1 cellular context compared by ENCODE assay signal in the genomic region with DNA sequence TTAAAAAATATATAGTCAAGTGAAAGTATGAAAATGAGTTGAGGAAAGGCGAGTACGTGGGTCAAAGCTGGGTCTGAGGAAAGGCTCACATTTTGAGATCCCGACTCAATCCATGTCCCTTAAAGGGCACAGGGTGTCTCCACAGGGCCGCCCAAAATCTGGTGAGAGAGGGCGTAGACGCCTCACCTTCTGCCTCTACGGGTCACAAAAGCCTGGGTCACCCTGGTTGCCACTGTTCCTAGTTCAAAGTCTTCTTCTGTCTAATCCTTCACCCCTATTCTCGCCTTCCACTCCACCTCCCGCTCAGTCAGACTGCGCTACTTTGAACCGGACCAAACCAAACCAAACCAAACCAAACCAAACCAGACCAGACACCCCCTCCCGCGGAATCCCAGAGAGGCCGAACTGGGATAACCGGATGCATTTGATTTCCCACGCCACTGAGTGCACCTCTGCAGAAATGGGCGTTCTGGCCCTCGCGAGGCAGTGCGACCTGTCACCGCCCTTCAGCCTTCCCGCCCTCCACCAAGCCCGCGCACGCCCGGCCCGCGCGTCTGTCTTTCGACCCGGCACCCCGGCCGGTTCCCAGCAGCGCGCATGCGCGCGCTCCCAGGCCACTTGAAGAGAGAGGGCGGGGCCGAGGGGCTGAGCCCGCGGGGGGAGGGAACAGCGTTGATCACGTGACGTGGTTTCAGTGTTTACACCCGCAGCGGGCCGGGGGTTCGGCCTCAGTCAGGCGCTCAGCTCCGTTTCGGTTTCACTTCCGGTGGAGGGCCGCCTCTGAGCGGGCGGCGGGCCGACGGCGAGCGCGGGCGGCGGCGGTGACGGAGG.
TF ChIP-seq lines count a peak whose summit lies in the region.

A gene (plus strand): TSS at position 728 of the 831 bp plus-strand sequence. CDS start 261 bp downstream, outside the sequence.

TF ChIP-seq in HEK293, 187 proteins besides CTCF, POLR2A, EP300 and RAD21 (continued from another document and continues in another):
- TF ChIP-seq, protein P1, sequence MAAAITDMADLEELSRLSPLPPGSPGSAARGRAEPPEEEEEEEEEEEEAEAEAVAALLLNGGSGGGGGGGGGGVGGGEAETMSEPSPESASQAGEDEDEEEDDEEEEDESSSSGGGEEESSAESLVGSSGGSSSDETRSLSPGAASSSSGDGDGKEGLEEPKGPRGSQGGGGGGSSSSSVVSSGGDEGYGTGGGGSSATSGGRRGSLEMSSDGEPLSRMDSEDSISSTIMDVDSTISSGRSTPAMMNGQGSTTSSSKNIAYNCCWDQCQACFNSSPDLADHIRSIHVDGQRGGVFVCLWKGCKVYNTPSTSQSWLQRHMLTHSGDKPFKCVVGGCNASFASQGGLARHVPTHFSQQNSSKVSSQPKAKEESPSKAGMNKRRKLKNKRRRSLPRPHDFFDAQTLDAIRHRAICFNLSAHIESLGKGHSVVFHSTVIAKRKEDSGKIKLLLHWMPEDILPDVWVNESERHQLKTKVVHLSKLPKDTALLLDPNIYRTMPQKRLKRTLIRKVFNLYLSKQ (tag by site-specific recombination; IDR thresholded peaks at IDR 0.05; ENCODE audit: borderline replicate concordance) = no peak
- TF ChIP-seq ZNF138 (tag by site-specific recombination; IDR thresholded peaks at IDR 0.05; ENCODE audit: borderline replicate concordance) (no peak), RBAK (tag by site-specific recombination; IDR thresholded peaks at IDR 0.05) (no peak), ZNF433 (tag by site-specific recombination; IDR thresholded peaks at IDR 0.05; ENCODE audit: low read depth) (no peak), ZNF350 (tag by site-specific recombination; IDR thresholded peaks at IDR 0.05) (no peak), KLF10 (tag by site-specific recombination; IDR thresholded peaks at IDR 0.05) (peak; percentile 50; the same call in 1 of the 2 replicates), ZNF510 (tag by site-specific recombination; IDR thresholded peaks at IDR 0.05; ENCODE audit: insufficient replicate concordance) (no peak), REPIN1 (tag by site-specific recombination; IDR thresholded peaks at IDR 0.05; ENCODE audit: low read depth) (no peak), ZFP3 (tag by site-specific recombination; IDR thresholded peaks at IDR 0.05; ENCODE audit: low read depth) (no peak), ZNF155 (tag by site-specific recombination; IDR thresholded peaks at IDR 0.05) (no peak), ZNF324 (tag by site-specific recombination; IDR thresholded peaks at IDR 0.05) (no peak), ZNF354C (tag by site-specific recombination; IDR thresholded peaks at IDR 0.05; ENCODE audit: borderline replicate concordance, low read depth) (no peak), ZNF473 (tag by site-specific recombination; IDR thresholded peaks at IDR 0.05) (no peak), ZNF10 (tag by site-specific recombination; IDR thresholded peaks at IDR 0.05) (peak; percentile 51; the same call in 1 of the 2 replicates), ZNF501 (tag by site-specific recombination; IDR thresholded peaks at IDR 0.05) (peak; percentile 50; the same call in 1 of the 2 replicates), ZNF341 (tag by site-specific recombination; IDR thresholded peaks at IDR 0.05; ENCODE audit: low read depth) (peak; percentile 78), ZNF146 (tag by site-specific recombination; IDR thresholded peaks at IDR 0.05) (no peak), TCF7L2 (IDR thresholded peaks at IDR 0.05; ENCODE audit: borderline replicate concordance, low read depth, low read length) (no peak), ZNF23 (tag by site-specific recombination; IDR thresholded peaks at IDR 0.05; ENCODE audit: borderline replicate concordance) (no peak), TRIM28 (IDR thresholded peaks at IDR 0.05; ENCODE audit: borderline replicate concordance, low read length) (no peak), ZNF140 (tag by site-specific recombination; IDR thresholded peaks at IDR 0.05) (no peak), ZNF514 (tag by site-specific recombination; IDR thresholded peaks at IDR 0.05) (no peak), ZNF335 (tag by site-specific recombination; conservative IDR thresholded peaks at IDR 0.05) (peak; percentile 29), MZF1 (tag by site-specific recombination; IDR thresholded peaks at IDR 0.05; ENCODE audit: borderline replicate concordance) (no peak), ZNF623 (tag by site-specific recombination; IDR thresholded peaks at IDR 0.05) (no peak), ZNF416 (tag by site-specific recombination; IDR thresholded peaks at IDR 0.05) (no peak), YY2 (tag by site-specific recombination; IDR thresholded peaks at IDR 0.05) (no peak), SP2 (tag by site-specific recombination; IDR thresholded peaks at IDR 0.05) (peak; percentile 74), ZNF121 (tag by site-specific recombination; IDR thresholded peaks at IDR 0.05) (no peak), ZNF777 (tag by site-specific recombination; IDR thresholded peaks at IDR 0.05; ENCODE audit: borderline replicate concordance) (no peak), KLF9 (tag by site-specific recombination; IDR thresholded peaks at IDR 0.05; ENCODE audit: low read depth) (peak; percentile 64), MEIS1 (CRISPR knock-in tag; IDR thresholded peaks at IDR 0.05; ENCODE audit: borderline replicate concordance) (no peak), ZNF302 (tag by site-specific recombination; IDR thresholded peaks at IDR 0.05; ENCODE audit: low read depth) (no peak), ZNF626 (tag by site-specific recombination; IDR thresholded peaks at IDR 0.05) (no peak)
- TF ChIP-seq, protein P2, sequence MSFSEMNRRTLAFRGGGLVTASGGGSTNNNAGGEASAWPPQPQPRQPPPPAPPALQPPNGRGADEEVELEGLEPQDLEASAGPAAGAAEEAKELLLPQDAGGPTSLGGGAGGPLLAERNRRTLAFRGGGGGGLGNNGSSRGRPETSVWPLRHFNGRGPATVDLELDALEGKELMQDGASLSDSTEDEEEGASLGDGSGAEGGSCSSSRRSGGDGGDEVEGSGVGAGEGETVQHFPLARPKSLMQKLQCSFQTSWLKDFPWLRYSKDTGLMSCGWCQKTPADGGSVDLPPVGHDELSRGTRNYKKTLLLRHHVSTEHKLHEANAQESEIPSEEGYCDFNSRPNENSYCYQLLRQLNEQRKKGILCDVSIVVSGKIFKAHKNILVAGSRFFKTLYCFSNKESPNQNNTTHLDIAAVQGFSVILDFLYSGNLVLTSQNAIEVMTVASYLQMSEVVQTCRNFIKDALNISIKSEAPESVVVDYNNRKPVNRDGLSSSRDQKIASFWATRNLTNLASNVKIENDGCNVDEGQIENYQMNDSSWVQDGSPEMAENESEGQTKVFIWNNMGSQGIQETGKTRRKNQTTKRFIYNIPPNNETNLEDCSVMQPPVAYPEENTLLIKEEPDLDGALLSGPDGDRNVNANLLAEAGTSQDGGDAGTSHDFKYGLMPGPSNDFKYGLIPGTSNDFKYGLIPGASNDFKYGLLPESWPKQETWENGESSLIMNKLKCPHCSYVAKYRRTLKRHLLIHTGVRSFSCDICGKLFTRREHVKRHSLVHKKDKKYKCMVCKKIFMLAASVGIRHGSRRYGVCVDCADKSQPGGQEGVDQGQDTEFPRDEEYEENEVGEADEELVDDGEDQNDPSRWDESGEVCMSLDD (tag by site-specific recombination; IDR thresholded peaks at IDR 0.05) = no peak
- TF ChIP-seq, protein P3, sequence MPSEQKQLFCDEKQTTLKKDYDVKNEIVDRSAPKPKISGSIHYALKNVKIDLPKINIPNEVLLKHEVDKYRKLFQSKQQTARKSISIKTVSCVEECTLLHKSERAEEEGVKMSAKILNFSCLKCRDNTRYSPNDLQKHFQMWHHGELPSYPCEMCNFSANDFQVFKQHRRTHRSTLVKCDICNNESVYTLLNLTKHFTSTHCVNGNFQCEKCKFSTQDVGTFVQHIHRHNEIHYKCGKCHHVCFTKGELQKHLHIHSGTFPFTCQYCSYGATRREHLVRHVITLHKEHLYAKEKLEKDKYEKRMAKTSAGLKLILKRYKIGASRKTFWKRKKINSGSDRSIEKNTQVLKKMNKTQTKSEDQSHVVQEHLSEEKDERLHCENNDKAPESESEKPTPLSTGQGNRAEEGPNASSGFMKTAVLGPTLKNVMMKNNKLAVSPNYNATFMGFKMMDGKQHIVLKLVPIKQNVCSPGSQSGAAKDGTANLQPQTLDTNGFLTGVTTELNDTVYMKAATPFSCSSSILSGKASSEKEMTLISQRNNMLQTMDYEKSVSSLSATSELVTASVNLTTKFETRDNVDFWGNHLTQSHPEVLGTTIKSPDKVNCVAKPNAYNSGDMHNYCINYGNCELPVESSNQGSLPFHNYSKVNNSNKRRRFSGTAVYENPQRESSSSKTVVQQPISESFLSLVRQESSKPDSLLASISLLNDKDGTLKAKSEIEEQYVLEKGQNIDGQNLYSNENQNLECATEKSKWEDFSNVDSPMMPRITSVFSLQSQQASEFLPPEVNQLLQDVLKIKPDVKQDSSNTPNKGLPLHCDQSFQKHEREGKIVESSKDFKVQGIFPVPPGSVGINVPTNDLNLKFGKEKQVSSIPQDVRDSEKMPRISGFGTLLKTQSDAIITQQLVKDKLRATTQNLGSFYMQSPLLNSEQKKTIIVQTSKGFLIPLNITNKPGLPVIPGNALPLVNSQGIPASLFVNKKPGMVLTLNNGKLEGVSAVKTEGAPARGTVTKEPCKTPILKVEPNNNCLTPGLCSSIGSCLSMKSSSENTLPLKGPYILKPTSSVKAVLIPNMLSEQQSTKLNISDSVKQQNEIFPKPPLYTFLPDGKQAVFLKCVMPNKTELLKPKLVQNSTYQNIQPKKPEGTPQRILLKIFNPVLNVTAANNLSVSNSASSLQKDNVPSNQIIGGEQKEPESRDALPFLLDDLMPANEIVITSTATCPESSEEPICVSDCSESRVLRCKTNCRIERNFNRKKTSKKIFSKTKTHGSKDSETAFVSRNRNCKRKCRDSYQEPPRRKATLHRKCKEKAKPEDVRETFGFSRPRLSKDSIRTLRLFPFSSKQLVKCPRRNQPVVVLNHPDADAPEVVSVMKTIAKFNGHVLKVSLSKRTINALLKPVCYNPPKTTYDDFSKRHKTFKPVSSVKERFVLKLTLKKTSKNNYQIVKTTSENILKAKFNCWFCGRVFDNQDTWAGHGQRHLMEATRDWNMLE (tag by site-specific recombination; conservative IDR thresholded peaks at IDR 0.05; ENCODE audit: low read depth) = no peak
- TF ChIP-seq, protein P4, sequence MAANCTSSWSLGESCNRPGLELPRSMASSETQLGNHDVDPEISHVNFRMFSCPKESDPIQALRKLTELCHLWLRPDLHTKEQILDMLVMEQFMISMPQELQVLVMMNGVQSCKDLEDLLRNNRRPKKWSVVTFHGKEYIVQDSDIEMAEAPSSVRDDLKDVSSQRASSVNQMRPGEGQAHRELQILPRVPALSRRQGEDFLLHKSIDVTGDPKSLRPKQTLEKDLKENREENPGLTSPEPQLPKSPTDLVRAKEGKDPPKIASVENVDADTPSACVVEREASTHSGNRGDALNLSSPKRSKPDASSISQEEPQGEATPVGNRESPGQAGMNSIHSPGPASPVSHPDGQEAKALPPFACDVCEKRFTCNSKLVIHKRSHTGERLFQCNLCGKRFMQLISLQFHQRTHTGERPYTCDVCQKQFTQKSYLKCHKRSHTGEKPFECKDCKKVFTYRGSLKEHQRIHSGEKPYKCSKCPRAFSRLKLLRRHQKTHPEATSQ (tag by site-specific recombination; IDR thresholded peaks at IDR 0.05) = no peak
- TF ChIP-seq, protein P5, sequence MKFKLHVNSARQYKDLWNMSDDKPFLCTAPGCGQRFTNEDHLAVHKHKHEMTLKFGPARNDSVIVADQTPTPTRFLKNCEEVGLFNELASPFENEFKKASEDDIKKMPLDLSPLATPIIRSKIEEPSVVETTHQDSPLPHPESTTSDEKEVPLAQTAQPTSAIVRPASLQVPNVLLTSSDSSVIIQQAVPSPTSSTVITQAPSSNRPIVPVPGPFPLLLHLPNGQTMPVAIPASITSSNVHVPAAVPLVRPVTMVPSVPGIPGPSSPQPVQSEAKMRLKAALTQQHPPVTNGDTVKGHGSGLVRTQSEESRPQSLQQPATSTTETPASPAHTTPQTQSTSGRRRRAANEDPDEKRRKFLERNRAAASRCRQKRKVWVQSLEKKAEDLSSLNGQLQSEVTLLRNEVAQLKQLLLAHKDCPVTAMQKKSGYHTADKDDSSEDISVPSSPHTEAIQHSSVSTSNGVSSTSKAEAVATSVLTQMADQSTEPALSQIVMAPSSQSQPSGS (tag by site-specific recombination; IDR thresholded peaks at IDR 0.05; ENCODE audit: low read depth) = no peak
- TF ChIP-seq, protein P6, sequence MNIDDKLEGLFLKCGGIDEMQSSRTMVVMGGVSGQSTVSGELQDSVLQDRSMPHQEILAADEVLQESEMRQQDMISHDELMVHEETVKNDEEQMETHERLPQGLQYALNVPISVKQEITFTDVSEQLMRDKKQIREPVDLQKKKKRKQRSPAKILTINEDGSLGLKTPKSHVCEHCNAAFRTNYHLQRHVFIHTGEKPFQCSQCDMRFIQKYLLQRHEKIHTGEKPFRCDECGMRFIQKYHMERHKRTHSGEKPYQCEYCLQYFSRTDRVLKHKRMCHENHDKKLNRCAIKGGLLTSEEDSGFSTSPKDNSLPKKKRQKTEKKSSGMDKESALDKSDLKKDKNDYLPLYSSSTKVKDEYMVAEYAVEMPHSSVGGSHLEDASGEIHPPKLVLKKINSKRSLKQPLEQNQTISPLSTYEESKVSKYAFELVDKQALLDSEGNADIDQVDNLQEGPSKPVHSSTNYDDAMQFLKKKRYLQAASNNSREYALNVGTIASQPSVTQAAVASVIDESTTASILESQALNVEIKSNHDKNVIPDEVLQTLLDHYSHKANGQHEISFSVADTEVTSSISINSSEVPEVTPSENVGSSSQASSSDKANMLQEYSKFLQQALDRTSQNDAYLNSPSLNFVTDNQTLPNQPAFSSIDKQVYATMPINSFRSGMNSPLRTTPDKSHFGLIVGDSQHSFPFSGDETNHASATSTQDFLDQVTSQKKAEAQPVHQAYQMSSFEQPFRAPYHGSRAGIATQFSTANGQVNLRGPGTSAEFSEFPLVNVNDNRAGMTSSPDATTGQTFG (tag by site-specific recombination; IDR thresholded peaks at IDR 0.05; ENCODE audit: borderline replicate concordance) = no peak
- TF ChIP-seq, protein P7, sequence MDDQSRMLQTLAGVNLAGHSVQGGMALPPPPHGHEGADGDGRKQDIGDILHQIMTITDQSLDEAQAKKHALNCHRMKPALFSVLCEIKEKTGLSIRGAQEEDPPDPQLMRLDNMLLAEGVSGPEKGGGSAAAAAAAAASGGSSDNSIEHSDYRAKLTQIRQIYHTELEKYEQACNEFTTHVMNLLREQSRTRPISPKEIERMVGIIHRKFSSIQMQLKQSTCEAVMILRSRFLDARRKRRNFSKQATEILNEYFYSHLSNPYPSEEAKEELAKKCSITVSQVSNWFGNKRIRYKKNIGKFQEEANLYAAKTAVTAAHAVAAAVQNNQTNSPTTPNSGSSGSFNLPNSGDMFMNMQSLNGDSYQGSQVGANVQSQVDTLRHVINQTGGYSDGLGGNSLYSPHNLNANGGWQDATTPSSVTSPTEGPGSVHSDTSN (CRISPR knock-in tag; IDR thresholded peaks at IDR 0.05) = 0 out of 2 replicates have a peak, but pooled peaks have one; percentile 46
- TF ChIP-seq, protein P8, sequence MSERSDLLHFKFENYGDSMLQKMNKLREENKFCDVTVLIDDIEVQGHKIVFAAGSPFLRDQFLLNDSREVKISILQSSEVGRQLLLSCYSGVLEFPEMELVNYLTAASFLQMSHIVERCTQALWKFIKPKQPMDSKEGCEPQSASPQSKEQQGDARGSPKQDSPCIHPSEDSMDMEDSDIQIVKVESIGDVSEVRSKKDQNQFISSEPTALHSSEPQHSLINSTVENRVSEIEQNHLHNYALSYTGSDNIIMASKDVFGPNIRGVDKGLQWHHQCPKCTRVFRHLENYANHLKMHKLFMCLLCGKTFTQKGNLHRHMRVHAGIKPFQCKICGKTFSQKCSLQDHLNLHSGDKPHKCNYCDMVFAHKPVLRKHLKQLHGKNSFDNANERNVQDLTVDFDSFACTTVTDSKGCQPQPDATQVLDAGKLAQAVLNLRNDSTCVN (tag by site-specific recombination; optimal IDR thresholded peaks at IDR 0.05) = peak; percentile 84
